ENCODE assay signal across 14 cellular contexts in the genomic region with DNA sequence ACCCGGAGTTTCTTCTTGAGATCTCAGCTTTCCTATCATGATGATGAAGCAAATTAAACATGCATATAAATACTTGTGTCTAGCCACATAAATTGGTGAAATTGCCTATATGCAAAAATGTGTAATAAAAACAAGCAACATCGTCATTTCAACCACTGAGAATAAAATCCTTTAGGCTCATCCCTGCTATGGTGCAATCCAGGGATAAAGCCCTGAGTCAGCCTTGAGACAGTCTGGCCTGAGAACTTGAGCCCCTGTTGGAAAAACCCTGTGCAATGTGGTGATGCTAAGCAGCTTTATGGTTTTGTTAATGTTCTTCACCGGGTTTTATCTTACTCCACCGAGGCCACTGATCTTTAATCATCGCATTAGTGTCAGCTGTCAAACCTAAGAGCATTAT.
DNase-seq lines count a peak whose midpoint lies in the region; TF ChIP-seq lines count a peak whose summit lies in the region.
"Had no signal": no experiment of that assay in that cellular context is flagged by ENCODE, and none has a peak within 500 bp of the region (broad histone marks: within the 10 kb centered on the region; RNA-seq: fewer than 3 reads in every experiment).

No MANE protein-coding gene starts in this region.

- H3K27ac ChIP-seq in neural cell (ENCODE audit: low read length) = peak overlapping the region; percentile 7
- H3K27ac ChIP-seq: PC-9 had no signal

- peaks cover 3% of the 10 kb centered on the region for H3K27me3 Mint-ChIP-seq in endothelial cell (ENCODE audit: unreplicated experiment)
- H3K27me3 Mint-ChIP-seq: CD4-positive, alpha-beta T cell had no signal

- H3K4me2 ChIP-seq in neural cell (ENCODE audit: low read length) = no peak overlapping the region
- H3K4me2 ChIP-seq: PC-9 had no signal

- no peak overlapping the region for H3K9ac ChIP-seq in neural cell (ENCODE audit: low read length)

- no peak overlapping the region for H2AFZ ChIP-seq in neural cell (ENCODE audit: low read depth, low read length)
- H2AFZ ChIP-seq: PC-9 had no signal

- TF ChIP-seq CTCF in neural cell (IDR thresholded peaks at IDR 0.05; ENCODE audit: poor library complexity, severe bottlenecking) = no peak
- TF ChIP-seq CTCF in endothelial cell (IDR thresholded peaks at IDR 0.05; ENCODE audit: unreplicated experiment) = no peak

- H3K79me2 ChIP-seq in neural cell (replicated peaks; ENCODE audit: insufficient read depth, low read length) = no peaks in the 10 kb centered on the region

- no peaks in the 10 kb centered on the region for H3K9me2 ChIP-seq in neural cell (ENCODE audit: insufficient read depth, low read length)

- peak; percentile 78 for DNase-seq in D341Med (ENCODE audit: low spot score)
- DNase-seq in MG63 = peak; percentile 23
- DNase-seq in epidermal melanocyte (ENCODE audit: insufficient read length, low spot score) = peak; percentile 34
- no peak for DNase-seq in endothelial cell (ENCODE audit: low spot score)
- no peak for DNase-seq in HuH-7.5 (ENCODE audit: low spot score)
- DNase-seq in NCI-H2196 (lab: John Stamatoyannopoulos, UW; ENCODE audit: unreplicated experiment) = no peak
- DNase-seq in activated CD4-positive, alpha-beta T cell treated with anti-CD3 and anti-CD28 coated beads, Interleukin-2, amount 50 U/mL, for 48 hours = no peak
- DNase-seq: activated naive CD8-positive, alpha-beta T cell treated with anti-CD3 and anti-CD28 coated beads, Interleukin-2, amount 10 ng/mL, durations not matched to agents 7 days and 5 days; CD4-positive, alpha-beta T cell; MM.1S; NCI-H345; PC-9 had no signal

- TF ChIP-seq EP300 in neural cell (conservative IDR thresholded peaks at IDR 0.05; ENCODE audit: poor library complexity, severe bottlenecking) = no peak

- H3K27ac Mint-ChIP-seq in endothelial cell (ENCODE audit: unreplicated experiment) = no peak overlapping the region
- H3K27ac Mint-ChIP-seq: activated naive CD8-positive, alpha-beta T cell treated with anti-CD3 and anti-CD28 coated beads, Interleukin-2, amount 10 ng/mL, durations not matched to agents 7 days and 5 days; CD4-positive, alpha-beta T cell; mesothelial cell of epicardium had no signal

- TF ChIP-seq RAD21 in neural cell (conservative IDR thresholded peaks at IDR 0.05) = no peak

- H3K4me3 ChIP-seq in MG63 (no peak overlapping the region), neural cell (ENCODE audit: low read length) (no peak overlapping the region)
- H3K4me3 ChIP-seq: PC-9 had no signal

- H3K36me3 ChIP-seq in MG63 (no peaks in the 10 kb centered on the region), neural cell (ENCODE audit: insufficient read depth, low read length) (no peaks in the 10 kb centered on the region)

- no peaks in the 10 kb centered on the region for H3K36me3 Mint-ChIP-seq in endothelial cell (ENCODE audit: low read depth, unreplicated experiment)
- H3K36me3 Mint-ChIP-seq: activated naive CD8-positive, alpha-beta T cell treated with anti-CD3 and anti-CD28 coated beads, Interleukin-2, amount 10 ng/mL, durations not matched to agents 7 days and 5 days had no signal

- H3K9me3 ChIP-seq in MG63 (no peaks in the 10 kb centered on the region), neural cell (ENCODE audit: low read length) (no peaks in the 10 kb centered on the region)

- H3K4me1 Mint-ChIP-seq in endothelial cell (ENCODE audit: unreplicated experiment) = peaks cover 31% of the 10 kb centered on the region
- H3K4me1 Mint-ChIP-seq: activated naive CD8-positive, alpha-beta T cell treated with anti-CD3 and anti-CD28 coated beads, Interleukin-2, amount 10 ng/mL, durations not matched to agents 7 days and 5 days had no signal

- H3K27me3 ChIP-seq in MG63 = peaks cover 3% of the 10 kb centered on the region
- no peaks in the 10 kb centered on the region for H3K27me3 ChIP-seq in neural cell (ENCODE audit: insufficient read depth, low read depth, low read length)

- no peaks in the 10 kb centered on the region for H4K20me1 ChIP-seq in neural cell (ENCODE audit: insufficient read depth)

- no peak overlapping the region for H3K4me3 Mint-ChIP-seq in endothelial cell (ENCODE audit: unreplicated experiment)
- H3K4me3 Mint-ChIP-seq: activated naive CD8-positive, alpha-beta T cell treated with anti-CD3 and anti-CD28 coated beads, Interleukin-2, amount 10 ng/mL, durations not matched to agents 7 days and 5 days; CD4-positive, alpha-beta T cell; mesothelial cell of epicardium had no signal

- H3F3A ChIP-seq in neural cell (ENCODE audit: insufficient read depth, low read length, poor library complexity, severe bottlenecking) = no peaks in the 10 kb centered on the region

- no peaks in the 10 kb centered on the region for H3K9me3 Mint-ChIP-seq in endothelial cell (ENCODE audit: unreplicated experiment)
- H3K9me3 Mint-ChIP-seq: activated naive CD8-positive, alpha-beta T cell treated with anti-CD3 and anti-CD28 coated beads, Interleukin-2, amount 10 ng/mL, durations not matched to agents 7 days and 5 days; CD4-positive, alpha-beta T cell; mesothelial cell of epicardium had no signal

TF ChIP-seq in neural cell, 6 proteins besides CTCF, POLR2A, EP300 and RAD21:
- TF ChIP-seq TAF1 (IDR thresholded peaks at IDR 0.05; ENCODE audit: low read depth) (no peak), EZH2 (IDR thresholded peaks at IDR 0.05; ENCODE audit: borderline replicate concordance, insufficient read depth, low read length, poor library complexity, severe bottlenecking) (no peak), REST (IDR thresholded peaks at IDR 0.05; ENCODE audit: borderline replicate concordance) (no peak), POLR2AphosphoS5 (IDR thresholded peaks at IDR 0.05) (no peak), SMC3 (conservative IDR thresholded peaks at IDR 0.05; ENCODE audit: poor library complexity) (no peak), MXI1 (conservative IDR thresholded peaks at IDR 0.05; ENCODE audit: poor library complexity, severe bottlenecking) (no peak)

Comparison
In these comparisons a context has a peak if more than half of its experiments do, and no peak if none do; other contexts are left out.
1. DNase-seq: peak in D341Med (single experiment), MG63 (single experiment) and epidermal melanocyte (single experiment); none in endothelial cell (single experiment), HuH-7.5 (single experiment), NCI-H2196 (single experiment) and activated CD4-positive, alpha-beta T cell treated with anti-CD3 and anti-CD28 coated beads, Interleukin-2, amount 50 U/mL, for 48 hours (0 of 2).